ENCODE assay signal across 18 cellular contexts in the genomic region with DNA sequence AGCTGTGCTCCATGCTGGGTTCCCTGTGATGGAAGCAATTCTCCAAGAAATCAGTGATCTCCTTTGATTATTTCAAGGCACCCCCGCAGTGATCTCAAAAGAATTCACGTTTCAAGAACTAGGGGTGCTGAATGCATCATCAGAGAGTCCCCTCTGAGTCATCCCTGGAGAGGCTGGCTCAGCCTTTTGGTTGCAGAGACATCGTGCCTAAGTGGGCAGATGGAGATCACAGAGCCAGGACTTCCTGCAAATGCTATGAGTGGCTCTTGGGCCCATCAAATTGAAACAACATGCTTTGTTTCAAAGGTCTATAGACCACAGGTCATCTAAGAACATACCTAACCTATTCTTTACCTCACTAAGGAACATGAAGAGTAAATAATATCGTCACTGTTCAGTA. TPM values are rescaled to one million over a fixed set of nuclear protein-coding genes. Genes with fewer than 3 reads are reported as not detected.
DNase-seq lines count a peak whose midpoint lies in the region; ATAC-seq, FAIRE-seq and TF ChIP-seq lines count a peak whose summit lies in the region.
"Had no signal": no experiment of that assay in that cellular context is flagged by ENCODE, and none has a peak within 500 bp of the region (broad histone marks: within the 10 kb centered on the region; RNA-seq: fewer than 3 reads in every experiment).

No MANE protein-coding gene starts in this region.

- H3K27ac ChIP-seq in HepG2 (ENCODE audit: extremely low read length, insufficient read depth, low read length) (peak overlapping the region; percentile 24), right lobe of liver (no peak overlapping the region), cingulate gyrus (ENCODE audit: low read depth, low read length) (peak overlapping the region; percentile 99), tibial nerve (peak overlapping the region in 2 of 4 donors; percentile 78 to 86), gastroesophageal sphincter (no peak overlapping the region)
- H3K27ac ChIP-seq: upper lobe of left lung had no signal

- TF ChIP-seq POLR2A in HepG2 (IDR thresholded peaks at IDR 0.05; ENCODE audit: insufficient read depth in 1 of 2, low read depth in 2 of 2, low read length in 2 of 2) (no peak), right lobe of liver (IDR thresholded peaks at IDR 0.05) (no peak), tibial nerve (IDR thresholded peaks at IDR 0.05) (no peak), gastroesophageal sphincter (IDR thresholded peaks at IDR 0.05) (no peak)

- FAIRE-seq in HepG2 (lab: Jason Lieb, UNC) = no peak

- TF ChIP-seq EP300 in HepG2 (IDR thresholded peaks at IDR 0.05; ENCODE audit: low read depth in 2 of 2, low read length in 2 of 2) = no peak
- no peak for TF ChIP-seq EP300 in HepG2 (CRISPR knock-in tag; IDR thresholded peaks at IDR 0.05; ENCODE audit: borderline replicate concordance)
- no peak for TF ChIP-seq EP300 in tibial nerve (IDR thresholded peaks at IDR 0.05)
- TF ChIP-seq EP300 in gastroesophageal sphincter (IDR thresholded peaks at IDR 0.05) = no peak

- H3K9me3 ChIP-seq in HepG2 (ENCODE audit: low read length) (no peaks in the 10 kb centered on the region), right lobe of liver (no peaks in the 10 kb centered on the region), tibial nerve (no peaks in the 10 kb centered on the region), gastroesophageal sphincter (no peaks in the 10 kb centered on the region)
- H3K9me3 ChIP-seq: upper lobe of left lung had no signal

- H3K36me3 Mint-ChIP-seq in type B pancreatic cell = no peaks in the 10 kb centered on the region

- no peaks in the 10 kb centered on the region for H4K20me1 ChIP-seq in HepG2 (ENCODE audit: insufficient read depth, low read length)

- WGBS in HepG2 (ENCODE audit: low lambda C conversion rate) = 82% methylated on average over 3 of the region's 4 CpGs
- 58% methylated on average over 2 of the region's 4 CpGs for WGBS in right lobe of liver (ENCODE audit: insufficient coverage, low coverage, low lambda C conversion rate, missing lambda C conversion rate)
- WGBS in tibial nerve, 2 donors = 63 to 78% methylated on average over 4 of the region's 4 CpGs
- 70 to 92% methylated on average over 2 of the region's 4 CpGs for WGBS in gastroesophageal sphincter (ENCODE audit: low coverage in 1 of 2), 2 donors

- TF ChIP-seq CTCF in HepG2 (CRISPR knock-in tag; IDR thresholded peaks at IDR 0.05) (no peak), right lobe of liver (IDR thresholded peaks at IDR 0.05) (no peak), type B pancreatic cell (conservative IDR thresholded peaks at IDR 0.05) (no peak), tibial nerve (IDR thresholded peaks at IDR 0.05) (no peak), gastroesophageal sphincter (IDR thresholded peaks at IDR 0.05) (no peak)

- H3K27me3 Mint-ChIP-seq in type B pancreatic cell = peaks cover 14% of the 10 kb centered on the region

- H3K4me3 Mint-ChIP-seq in type B pancreatic cell = no peak overlapping the region
- H3K4me3 Mint-ChIP-seq: dendritic cell treated with granulocyte-macrophage colony-stimulating factor and Interleukin-4, amounts not matched to agents 40 ng/mL and 50 ng/mL, for 4 days had no signal

- peaks cover 8% of the 10 kb centered on the region for H3K79me2 ChIP-seq in HepG2 (ENCODE audit: insufficient read depth, low read length)

- peak overlapping the region; percentile 79; the same call in 1 of the 2 replicates for H3K9ac ChIP-seq in HepG2 (ENCODE audit: insufficient read depth, low read depth, low read length)

- DNase-seq in HepG2 (ENCODE audit: low spot score) = no peak
- DNase-seq in right lobe of liver = no peak
- peak; percentile 16 for DNase-seq in type B pancreatic cell (ENCODE audit: extremely low spot score, unreplicated experiment)
- no peak for DNase-seq in HEK293T (ENCODE audit: extremely low spot score)
- DNase-seq in tibial nerve (ENCODE audit: low spot score in 2 of 2) = no peak
- DNase-seq: amygdala, DMS 273 treated with DMSO at 0.1 percent for 48 hours, GOT3, Karpas-422, midbrain, NCI-H1694, NCI-H526 treated with DMSO at 0.1 percent for 48 hours, T1000, upper lobe of left lung had no signal

- H3K27ac Mint-ChIP-seq in type B pancreatic cell = no peak overlapping the region
- H3K27ac Mint-ChIP-seq: dendritic cell treated with granulocyte-macrophage colony-stimulating factor and Interleukin-4, amounts not matched to agents 40 ng/mL and 50 ng/mL, for 4 days had no signal

- peaks cover 0 to 1% of the 10 kb centered on the region in 2 experiments; a peak in 1 of 5 replicates for H3K36me3 ChIP-seq in HepG2 (replicated peaks in 1 of 2; ENCODE audit: control insufficient read depth in 1 of 2, insufficient read depth in 2 of 2, low read length in 2 of 2)
- no peaks in the 10 kb centered on the region for H3K36me3 ChIP-seq in right lobe of liver
- no peaks in the 10 kb centered on the region for H3K36me3 ChIP-seq in tibial nerve
- H3K36me3 ChIP-seq in gastroesophageal sphincter = no peaks in the 10 kb centered on the region
- H3K36me3 ChIP-seq: upper lobe of left lung had no signal

- H3K9me3 Mint-ChIP-seq in type B pancreatic cell = no peaks in the 10 kb centered on the region
- H3K9me3 Mint-ChIP-seq: dendritic cell treated with granulocyte-macrophage colony-stimulating factor and Interleukin-4, amounts not matched to agents 40 ng/mL and 50 ng/mL, for 4 days had no signal

- BruUV-seq in HepG2 (replicated peaks; lab: Mats Ljungman, UMichigan) = no TSS peak

- peak overlapping the region; percentile 89 for H3K4me2 ChIP-seq in HepG2 (ENCODE audit: low read depth, low read length)

- intact Hi-C loops in HepG2 (cut with micrococcal nuclease; ENCODE audit: unreplicated experiment) = no loop called here
- intact Hi-C loops in right lobe of liver (cut with DNase I) = no loop called here

- H2AFZ ChIP-seq in HepG2 (ENCODE audit: low read length) = no peak overlapping the region

- H3K4me3 ChIP-seq in HepG2 (replicated peaks in 1 of 3; ENCODE audit: insufficient read depth in 1 of 3, low read depth in 2 of 3, low read length in 3 of 3) (peak overlapping the region in 1 of 3 experiments; percentile 3; a peak in 1 of 6 replicates), right lobe of liver (no peak overlapping the region), tibial nerve (no peak overlapping the region), gastroesophageal sphincter (no peak overlapping the region)
- H3K4me3 ChIP-seq: upper lobe of left lung had no signal

- TF ChIP-seq RAD21 in HepG2 (CRISPR knock-in tag; IDR thresholded peaks at IDR 0.05) = no peak

- H3K4me1 ChIP-seq in HepG2 (ENCODE audit: insufficient read depth, low read length) (peaks cover 44% of the 10 kb centered on the region), right lobe of liver (no peaks in the 10 kb centered on the region), tibial nerve (peaks cover 0 to 35% (median 9%) of the 10 kb centered on the region in 4 donors), gastroesophageal sphincter (no peaks in the 10 kb centered on the region)
- H3K4me1 ChIP-seq: upper lobe of left lung had no signal

- H3K4me1 Mint-ChIP-seq in type B pancreatic cell (ENCODE audit: unreplicated experiment) = peaks cover 9% of the 10 kb centered on the region

- ATAC-seq in HepG2 (no peak), right lobe of liver (no peak), HG02885 (IDR thresholded peaks at IDR 0.05; ENCODE audit: poor library complexity, unreplicated experiment) (peak; percentile 48), gastroesophageal sphincter (no peak)

- no peaks in the 10 kb centered on the region for H3K27me3 ChIP-seq in HepG2 (ENCODE audit: control insufficient read depth in 1 of 2, insufficient read depth in 2 of 2, low read length in 2 of 2)
- no peaks in the 10 kb centered on the region for H3K27me3 ChIP-seq in right lobe of liver
- H3K27me3 ChIP-seq in tibial nerve = no peaks in the 10 kb centered on the region
- no peaks in the 10 kb centered on the region for H3K27me3 ChIP-seq in gastroesophageal sphincter
- H3K27me3 ChIP-seq: upper lobe of left lung had no signal

- POLR2A ChIA-PET in HepG2 (lab: Yijun Ruan, JAX) = interaction anchor here (1.2 to 7.6 kb wide), 5 partner anchors 11 to 42 kb away, joined by 3 to 141 read pairs (median 8); partner anchors contain the start of gene PLEKHA1
- POLR2A ChIA-PET in HEK293T (lab: Yijun Ruan, JAX) = no interaction called here

- CTCF ChIA-PET in HepG2 (lab: Yijun Ruan, JAX; ENCODE audit: low intra/inter-chr PET ratio, low total read pairs) (no interaction called here), HEK293T (lab: Yijun Ruan, JAX) (interaction anchor here (0.6 kb wide), 1 partner anchor 142 kb away, joined by 3 read pairs; no protein-coding TSS in a partner anchor)

- in situ Hi-C loops in HepG2 (cut with HindIII; ENCODE audit: extremely low pct_ligation_motif_present, low pct_unique_long_range_greater_than_20kb) = no loop called here

TF ChIP-seq in HEK293T, 16 proteins besides CTCF, POLR2A, EP300 and RAD21 (continues in another document):
- TF ChIP-seq L3MBTL2 (conservative IDR thresholded peaks at IDR 0.05) = no peak
- TF ChIP-seq ARNT (IDR thresholded peaks at IDR 0.05) = no peak

RNA-seq across cellular contexts. Expression of gene PLEKHA1, which starts 41.5 kb away (rescaled TPM):
- 30.8 and 32.2 TPM in 2 replicates for total RNA-seq in HepG2 (2016; rRNA removed; fragmentation: Illumina TruSeq; extraction: Trizol)
- total RNA-seq in HepG2 (2016; cell fraction: cytosol; rRNA removed; fragmentation: Illumina TruSeq; extraction: Trizol; ENCODE audit: low read depth) = 30.5 and 35.2 TPM in 2 replicates
- 31.2 and 31.8 TPM in 2 replicates for total RNA-seq in HepG2 (2016; cell fraction: insoluble cytoplasmic fraction; rRNA removed; fragmentation: Illumina TruSeq; extraction: Trizol)
- total RNA-seq in HepG2 (2016; cell fraction: membrane; rRNA removed; fragmentation: Illumina TruSeq; extraction: Trizol) = 30.6 and 31.8 TPM in 2 replicates
- 49.0 and 52.5 TPM in 2 replicates for total RNA-seq in HepG2 (2016; cell fraction: nucleus; rRNA removed; fragmentation: Illumina TruSeq; extraction: Trizol)
- polyA plus RNA-seq in HepG2 (2011; rRNA removed) = 48.6 and 53.3 TPM in 2 replicates
- 22.6 and 33.2 TPM in 2 replicates for polyA plus RNA-seq in HepG2 (2011; cell fraction: cytosol; rRNA removed)
- polyA plus RNA-seq in HepG2 (2011; cell fraction: nucleus; rRNA removed) = 69.6 and 81.2 TPM in 2 replicates
- 47.9 and 50.2 TPM in 2 replicates for polyA plus RNA-seq in HepG2 (2012)
- polyA plus RNA-seq in HepG2 (2016; cell fraction: cytosol; fragmentation: Illumina TruSeq; extraction: Trizol; ENCODE audit: low read depth) = 2.8 and 3.5 TPM in 2 replicates
- 26.3 and 29.3 TPM in 2 replicates for polyA plus RNA-seq in HepG2 (2016; cell fraction: insoluble cytoplasmic fraction; fragmentation: Illumina TruSeq; extraction: Trizol; ENCODE audit: low read depth)
- 8.7 and 10.2 TPM in 2 replicates for polyA plus RNA-seq in HepG2 (2016; cell fraction: membrane; fragmentation: Illumina TruSeq; extraction: Trizol; ENCODE audit: low read depth)
- 65.7 and 69.7 TPM in 2 replicates for polyA plus RNA-seq in HepG2 (2016; cell fraction: nucleus; fragmentation: Illumina TruSeq; extraction: Trizol; ENCODE audit: insufficient read depth, low read depth)
- polyA minus RNA-seq in HepG2 (2011; rRNA and poly(A)+ RNA removed; ENCODE audit: low replicate concordance) = 15.3 and 18.9 TPM in 2 replicates
- 28.0 and 35.3 TPM in 2 replicates for polyA minus RNA-seq in HepG2 (2011; cell fraction: cytosol; rRNA and poly(A)+ RNA removed)
- polyA minus RNA-seq in HepG2 (2011; cell fraction: nucleus; rRNA and poly(A)+ RNA removed) = 157 and 207 TPM in 2 replicates
- 10 to 100 TPM; 23.1 to 42.2 (median 27.5) TPM for total RNA-seq in right lobe of liver
- total RNA-seq in type B pancreatic cell (ENCODE audit: low replicate concordance) = 38.2 and 55.1 TPM in 2 replicates
- total RNA-seq in tibial nerve = 10 to 100 TPM; 19.2 to 52.2 (median 35.0) TPM
- total RNA-seq in gastroesophageal sphincter = 100 to 1,000 TPM in 2 of 4 donors, 10 to 100 TPM in 2; 62.1 to 125 (median 93.8) TPM

Comparison
In these comparisons a context has a peak if more than half of its experiments do, and no peak if none do; other contexts are left out.
1. H3K27ac ChIP-seq: peak in HepG2 (single experiment) and cingulate gyrus (single experiment); none in right lobe of liver (0 of 3) and gastroesophageal sphincter (0 of 4).